12 cellular contexts compared by ENCODE assay signal in the genomic region with DNA sequence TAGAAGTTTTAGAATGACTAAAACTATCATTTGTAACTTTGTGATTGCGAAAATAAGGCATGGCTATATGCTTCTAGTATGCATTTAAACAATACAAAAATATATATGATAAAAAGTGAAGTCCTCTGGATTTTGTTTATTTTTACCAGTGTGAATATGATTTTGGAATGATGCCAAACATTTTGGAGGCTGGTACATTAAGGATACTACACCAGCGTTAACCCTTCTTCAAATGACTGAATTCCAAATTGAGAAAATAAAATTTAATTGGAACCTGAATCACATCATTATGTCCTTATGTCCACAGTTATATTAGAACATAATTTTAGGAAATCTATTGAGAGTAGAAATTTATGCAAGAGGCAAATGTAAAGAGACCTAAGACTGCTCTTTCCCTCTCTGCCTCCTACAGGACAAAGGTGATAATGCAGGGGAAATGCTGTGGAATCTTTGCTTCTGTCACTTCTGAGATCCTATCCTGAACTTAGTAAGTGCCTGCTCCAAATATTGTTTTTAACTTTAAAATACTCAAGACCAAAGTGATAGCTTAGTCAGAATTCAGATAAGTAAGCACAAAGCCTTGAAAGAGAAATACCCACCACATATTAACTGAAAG.
DNase-seq lines count a peak whose midpoint lies in the region; ATAC-seq and TF ChIP-seq lines count a peak whose summit lies in the region.
"Had no signal": no experiment of that assay in that cellular context is flagged by ENCODE, and none has a peak within 500 bp of the region (broad histone marks: within the 10 kb centered on the region; RNA-seq: fewer than 3 reads in every experiment).

No MANE protein-coding gene starts in this region.

- no peak overlapping the region for H3K4me2 ChIP-seq in GM23338

- no peak overlapping the region for H3K4me3 Mint-ChIP-seq in GM23338
- H3K4me3 Mint-ChIP-seq: activated naive CD8-positive, alpha-beta T cell; T-helper 1 cell treated with Interleukin-12 subunit alpha and Interleukin-12 subunit beta and Interleukin-4 antibody, amounts not matched to agents 30 μg/mL and 1 μg/mL, for 36 hours had no signal

- DNase-seq in AG10803 (ENCODE audit: low read depth) (no peak), GM23338 (ENCODE audit: low spot score) (peak; percentile 73), RKO (ENCODE audit: low spot score) (peak; percentile 24), fibroblast of the aortic adventitia (ENCODE audit: low read depth) (peak; percentile 0)
- DNase-seq: NCI-H1048, occipital lobe had no signal

- no peaks in the 10 kb centered on the region for H3K9me3 Mint-ChIP-seq in GM23338
- H3K9me3 Mint-ChIP-seq: T-helper 1 cell treated with Interleukin-12 subunit alpha and Interleukin-12 subunit beta and Interleukin-4 antibody, amounts not matched to agents 30 μg/mL and 1 μg/mL, for 36 hours had no signal

- H3K4me1 ChIP-seq in GM23338 (ENCODE audit: insufficient read depth) (no peaks in the 10 kb centered on the region), gastroesophageal sphincter (no peaks in the 10 kb centered on the region)

- H3K36me3 Mint-ChIP-seq in GM23338 (ENCODE audit: low read depth), result no peaks in the 10 kb centered on the region

- H3K27me3 Mint-ChIP-seq in GM23338 (ENCODE audit: insufficient read depth, low read depth, poor library complexity), result peaks cover 2% of the 10 kb centered on the region
- H3K27me3 Mint-ChIP-seq: activated naive CD8-positive, alpha-beta T cell had no signal

- WGBS in gastroesophageal sphincter (ENCODE audit: low coverage in 1 of 2), 2 donors, result 83 to 98% methylated on average over 2 of the region's 2 CpGs

- no peaks in the 10 kb centered on the region for H3K9me3 ChIP-seq in gastroesophageal sphincter

- H3K27ac Mint-ChIP-seq in GM23338, result no peak overlapping the region
- H3K27ac Mint-ChIP-seq: activated naive CD8-positive, alpha-beta T cell; T-helper 1 cell treated with Interleukin-12 subunit alpha and Interleukin-12 subunit beta and Interleukin-4 antibody, amounts not matched to agents 30 μg/mL and 1 μg/mL, for 36 hours had no signal

- H3K27ac ChIP-seq in GM23338 (ENCODE audit: low read depth), result no peak overlapping the region
- no peak overlapping the region for H3K27ac ChIP-seq in gastroesophageal sphincter

- TF ChIP-seq EP300 in gastroesophageal sphincter (IDR thresholded peaks at IDR 0.05), result no peak

- TF ChIP-seq CTCF in AG10803 (conservative IDR thresholded peaks at IDR 0.05; ENCODE audit: low read length) (peak; percentile 43), GM23338 (conservative IDR thresholded peaks at IDR 0.05; ENCODE audit: low read depth in 2 of 2) (peak; percentile 74 to 87), fibroblast of the aortic adventitia (IDR thresholded peaks at IDR 0.05; ENCODE audit: insufficient read depth, low read length) (peak; percentile 41), gastroesophageal sphincter (IDR thresholded peaks at IDR 0.05) (no peak)

- peak; percentile 47 for ATAC-seq in GM23338
- no peak for ATAC-seq in GM21367 (IDR thresholded peaks at IDR 0.05; ENCODE audit: unreplicated experiment)
- no peak for ATAC-seq in HG02763 (IDR thresholded peaks at IDR 0.05; ENCODE audit: unreplicated experiment)
- ATAC-seq in GM19397 (IDR thresholded peaks at IDR 0.05; ENCODE audit: unreplicated experiment), result no peak
- no peak for ATAC-seq in gastroesophageal sphincter

- H3K36me3 ChIP-seq in GM23338 (ENCODE audit: insufficient read depth) (no peaks in the 10 kb centered on the region), gastroesophageal sphincter (no peaks in the 10 kb centered on the region)

- no peaks in the 10 kb centered on the region for H3K79me2 ChIP-seq in GM23338 (replicated peaks; ENCODE audit: insufficient read depth)

- H2AFZ ChIP-seq in GM23338, result no peak overlapping the region

- H3K9me2 ChIP-seq in GM23338 (ENCODE audit: insufficient read depth), result no peaks in the 10 kb centered on the region

- H3K4me3 ChIP-seq in AG10803 (ENCODE audit: low read length) (no peak overlapping the region), GM23338 (no peak overlapping the region), fibroblast of the aortic adventitia (ENCODE audit: low read depth, low read length) (no peak overlapping the region), gastroesophageal sphincter (no peak overlapping the region)

- H3K4me1 Mint-ChIP-seq in GM23338, result peaks cover 7% of the 10 kb centered on the region; the same call in 2 of the 3 replicates

- no peak for TF ChIP-seq POLR2A in gastroesophageal sphincter (IDR thresholded peaks at IDR 0.05)

- H3K27me3 ChIP-seq in GM23338 (ENCODE audit: insufficient read depth) (no peaks in the 10 kb centered on the region), gastroesophageal sphincter (no peaks in the 10 kb centered on the region)

- no peaks in the 10 kb centered on the region for H4K20me1 ChIP-seq in GM23338 (replicated peaks; ENCODE audit: insufficient read depth)

- no peaks in the 10 kb centered on the region for H3F3A ChIP-seq in GM23338 (replicated peaks; ENCODE audit: low read depth)

TF ChIP-seq in GM23338, 12 proteins besides CTCF, POLR2A, EP300 and RAD21 (continues in another document):
- TF ChIP-seq ZNF331 (CRISPR knock-in tag; IDR thresholded peaks at IDR 0.05; ENCODE audit: low read depth), result no peak
- TF ChIP-seq ZNF114 (CRISPR knock-in tag; IDR thresholded peaks at IDR 0.05), result no peak
- TF ChIP-seq REST (IDR thresholded peaks at IDR 0.05; ENCODE audit: unreplicated experiment), result no peak

Comparison
In these comparisons a context has a peak if more than half of its experiments do, and no peak if none do; other contexts are left out.
1. CTCF ChIP-seq: peak in AG10803 (single experiment), GM23338 (2 of 2) and fibroblast of the aortic adventitia (single experiment); none in gastroesophageal sphincter (0 of 4).